Comparison of ENCODE assay signal across 21 cellular contexts in genomic region chr4:188647820-188648380, GRCh38.
DNase-seq lines count a peak whose midpoint lies in the region; ATAC-seq, FAIRE-seq and TF ChIP-seq lines count a peak whose summit lies in the region.
"Had no signal": no experiment of that assay in that cellular context is flagged by ENCODE, and none has a peak within 500 bp of the region (broad histone marks: within the 10 kb centered on the region; RNA-seq: fewer than 3 reads in every experiment).

No MANE protein-coding gene starts in this region.

- intact Hi-C loops in naive thymus-derived CD4-positive, alpha-beta T cell (cut with micrococcal nuclease) = no loop called here

- DNase-seq in RWPE1 (ENCODE audit: low spot score) (peak; percentile 26), adipocyte (ENCODE audit: low read depth) (peak; percentile 50), bronchial epithelial cell (ENCODE audit: low read depth) (peak; percentile 49), kidney tubule cell (ENCODE audit: low spot score) (peak; percentile 34), NCI-H1092 (lab: John Stamatoyannopoulos, UW) (no peak), GM20000 (ENCODE audit: low spot score) (no peak)
- DNase-seq in activated naive CD4-positive, alpha-beta T cell (lab: John Stamatoyannopoulos, UW) = no peak
- no peak for DNase-seq in naive thymus-derived CD4-positive, alpha-beta T cell
- DNase-seq: BE2C; C1 segment of cervical spinal cord; CD4-positive, CD25-positive, alpha-beta regulatory T cell; CD8-positive, alpha-beta memory T cell; COR-L47; DMS 273 treated with DMSO at 0.1 percent for 48 hours; DMS53; DND-41; EL; H9 had no signal

- H3K27me3 ChIP-seq in adipocyte (replicated peaks; ENCODE audit: control insufficient read depth, insufficient read depth, low read length) (no peaks in the 10 kb centered on the region), bronchial epithelial cell (ENCODE audit: control insufficient read depth, insufficient read depth, low read length) (no peaks in the 10 kb centered on the region)
- no peaks in the 10 kb centered on the region for H3K27me3 ChIP-seq in naive thymus-derived CD4-positive, alpha-beta T cell (ENCODE audit: control insufficient read depth in 2 of 2, insufficient read depth in 2 of 2, low read length in 2 of 2)
- H3K27me3 ChIP-seq: BE2C had no signal

- TF ChIP-seq CTCF in RWPE1 (conservative IDR thresholded peaks at IDR 0.05; ENCODE audit: low read depth) (no peak), bronchial epithelial cell (IDR thresholded peaks at IDR 0.05; ENCODE audit: insufficient read depth, low read length, severe bottlenecking) (no peak), GM20000 (IDR thresholded peaks at IDR 0.05; ENCODE audit: extremely low read depth, missing control alignments) (no peak)

- H3K9ac ChIP-seq in adipocyte (ENCODE audit: low read length) = no peak overlapping the region

- no peak overlapping the region for H3K27ac Mint-ChIP-seq in naive thymus-derived CD4-positive, alpha-beta T cell
- H3K27ac Mint-ChIP-seq: CD4-positive, CD25-positive, alpha-beta regulatory T cell; CD8-positive, alpha-beta memory T cell; H9 had no signal

- POLR2A ChIA-PET in RWPE1 (lab: Yijun Ruan, JAX; ENCODE audit: low non-redundant PET) = no interaction called here
- POLR2A ChIA-PET in naive thymus-derived CD4-positive, alpha-beta T cell (lab: Charles Lee) = no interaction called here

- FAIRE-seq in bronchial epithelial cell (lab: Jason Lieb, UNC) = no peak
- FAIRE-seq: GM12878, H1, HTR-8/SVneo had no signal

- no peaks in the 10 kb centered on the region for H3K36me3 Mint-ChIP-seq in naive thymus-derived CD4-positive, alpha-beta T cell
- H3K36me3 Mint-ChIP-seq: CD4-positive, CD25-positive, alpha-beta regulatory T cell; CD8-positive, alpha-beta memory T cell had no signal

- H3K4me3 Mint-ChIP-seq in naive thymus-derived CD4-positive, alpha-beta T cell = no peak overlapping the region
- H3K4me3 Mint-ChIP-seq: CD4-positive, CD25-positive, alpha-beta regulatory T cell; CD8-positive, alpha-beta memory T cell; H9 had no signal

- H3K27ac ChIP-seq in RWPE1 = no peak overlapping the region
- H3K27ac ChIP-seq in naive thymus-derived CD4-positive, alpha-beta T cell (ENCODE audit: low read depth, low read length) = no peak overlapping the region

- H3K9me3 ChIP-seq in adipocyte (ENCODE audit: control insufficient read depth, low read length) = no peaks in the 10 kb centered on the region
- H3K9me3 ChIP-seq in naive thymus-derived CD4-positive, alpha-beta T cell (ENCODE audit: control insufficient read depth in 2 of 3, low read length in 3 of 3) = no peaks in the 10 kb centered on the region
- H3K9me3 ChIP-seq: BE2C had no signal

- no peak overlapping the region for H3K4me3 ChIP-seq in adipocyte (ENCODE audit: low read length)
- no peak overlapping the region for H3K4me3 ChIP-seq in bronchial epithelial cell (ENCODE audit: low read depth, low read length)
- no peak overlapping the region for H3K4me3 ChIP-seq in naive thymus-derived CD4-positive, alpha-beta T cell (ENCODE audit: low read length)
- H3K4me3 ChIP-seq: GM12878 had no signal

- no peaks in the 10 kb centered on the region for H3K4me1 Mint-ChIP-seq in naive thymus-derived CD4-positive, alpha-beta T cell
- H3K4me1 Mint-ChIP-seq: CD4-positive, CD25-positive, alpha-beta regulatory T cell; CD8-positive, alpha-beta memory T cell had no signal

- CTCF ChIA-PET in RWPE1 (lab: Yijun Ruan, JAX) = no interaction called here
- CTCF ChIA-PET in naive thymus-derived CD4-positive, alpha-beta T cell (lab: Charles Lee) = no interaction called here

- H3K9me3 Mint-ChIP-seq in naive thymus-derived CD4-positive, alpha-beta T cell = peaks cover 0 to 16% (median 6%) of the 10 kb centered on the region in 11 donors
- H3K9me3 Mint-ChIP-seq: H9 had no signal

- H3K36me3 ChIP-seq in adipocyte (ENCODE audit: control insufficient read depth, insufficient read depth, low read length, severe bottlenecking) (no peaks in the 10 kb centered on the region), bronchial epithelial cell (ENCODE audit: control insufficient read depth, insufficient read depth, low read length) (no peaks in the 10 kb centered on the region)
- no peaks in the 10 kb centered on the region for H3K36me3 ChIP-seq in naive thymus-derived CD4-positive, alpha-beta T cell (ENCODE audit: control insufficient read depth in 2 of 3, insufficient read depth in 3 of 3, low read length in 3 of 3)
- H3K36me3 ChIP-seq: BE2C had no signal

- peaks cover 6% of the 10 kb centered on the region for H3K4me1 ChIP-seq in adipocyte (ENCODE audit: control insufficient read depth, insufficient read depth, low read length)
- no peaks in the 10 kb centered on the region for H3K4me1 ChIP-seq in naive thymus-derived CD4-positive, alpha-beta T cell (ENCODE audit: control insufficient read depth in 2 of 2, insufficient read depth in 2 of 2, low read length in 2 of 2)
- H3K4me1 ChIP-seq: BE2C had no signal

- no peaks in the 10 kb centered on the region for H3K27me3 Mint-ChIP-seq in naive thymus-derived CD4-positive, alpha-beta T cell
- H3K27me3 Mint-ChIP-seq: CD4-positive, CD25-positive, alpha-beta regulatory T cell; CD8-positive, alpha-beta memory T cell had no signal

- ATAC-seq in naive thymus-derived CD4-positive, alpha-beta T cell = no peak
- ATAC-seq: GM12878 had no signal

Comparison
In these comparisons a context has a peak if more than half of its experiments do, and no peak if none do; other contexts are left out.
1. DNase-seq: peak in RWPE1 (single experiment), adipocyte (single experiment), bronchial epithelial cell (single experiment) and kidney tubule cell (single experiment); none in NCI-H1092 (single experiment), activated naive CD4-positive, alpha-beta T cell (0 of 4), naive thymus-derived CD4-positive, alpha-beta T cell (0 of 9) and GM20000 (single experiment).